30 cellular contexts compared by ENCODE assay signal in genomic region chr5:55848783-55849182, GRCh38. TPM values are rescaled to one million over a fixed set of nuclear protein-coding genes. Genes with fewer than 3 reads are reported as not detected.
"Had no signal": no experiment of that assay in that cellular context is flagged by ENCODE, and none has a peak within 500 bp of the region (broad histone marks: within the 10 kb centered on the region; RNA-seq: fewer than 3 reads in every experiment).

No MANE protein-coding gene starts in this region.

- ATAC-seq: activated CD4-positive, CD25-positive, alpha-beta regulatory T cell treated with anti-CD3 and anti-CD28 coated beads, Interleukin-2, amount 50 U/mL, for 24 hours; activated CD8-positive, alpha-beta T cell treated with anti-CD3 and anti-CD28 coated beads for 36 hours; activated T-cell treated with anti-CD3 and anti-CD28 coated beads, Interleukin-2, amount 50 U/mL, for 4 hours; activated T-helper 17 cell treated with anti-CD3 and anti-CD28 coated beads, Interleukin-2, amount 50 U/mL, for 72 hours; gastroesophageal sphincter; T-helper 17 cell had no signal

- H3K4me1 ChIP-seq: gastroesophageal sphincter had no signal

- DNase-seq: activated B cell treated with CpG ODN at 0.5 μM for 24 hours; activated CD4-positive, alpha-beta T cell treated with anti-CD3 and anti-CD28 coated beads for 48 hours; activated CD4-positive, alpha-beta T cell treated with anti-CD3 and anti-CD28 coated beads, Interleukin-2, amount 50 U/mL, for 1 hour; activated CD4-positive, alpha-beta T cell treated with anti-CD3 and anti-CD28 coated beads, Interleukin-2, amount 50 U/mL, for 48 hours; activated CD8-positive, alpha-beta memory T cell treated with anti-CD3 and anti-CD28 coated beads for 24 hours; activated CD8-positive, alpha-beta T cell treated with anti-CD3 and anti-CD28 coated beads for 36 hours; activated effector memory CD4-positive, alpha-beta T cell treated with Interleukin-2 at 50 U/mL for 16 hours; activated gamma-delta T cell treated with Interleukin-2 at 50 U/mL for 16 hours; activated naive CD4-positive, alpha-beta T cell treated with anti-CD3 and anti-CD28 coated beads, Interleukin-2, amount 50 U/mL, for 16 hours; activated naive CD4-positive, alpha-beta T cell treated with Interleukin-2 at 50 U/mL for 16 hours; activated T-cell treated with anti-CD3 and anti-CD28 coated beads, Interleukin-2, amount 50 U/mL, for 4 hours; amniotic stem cell; anterior cingulate cortex; brain microvascular endothelial cell; cortex of kidney; dermis blood vessel endothelial cell; effector CD4-positive, alpha-beta T cell; esophagus squamous epithelium; foreskin melanocyte; head of caudate nucleus; T-helper 1 cell; T-helper 17 cell; T1000; WERI-Rb-1 had no signal

- H3K27me3 ChIP-seq: brain microvascular endothelial cell, esophagus squamous epithelium had no signal

- H3K4me1 Mint-ChIP-seq: activated B cell treated with CpG ODN at 0.5 μM for 24 hours had no signal

- H3K27ac Mint-ChIP-seq: activated B cell treated with CpG ODN at 0.5 μM for 24 hours; activated CD8-positive, alpha-beta T cell treated with anti-CD3 and anti-CD28 coated beads for 36 hours; activated naive CD8-positive, alpha-beta T cell; activated T-helper 17 cell treated with anti-CD3 and anti-CD28 coated beads, Interleukin-2, amount 50 U/mL, for 72 hours; T-helper 17 cell; T-helper 2 cell treated with Interferon-gamma antibody and Interleukin-4, amounts not matched to agents 5 μg/mL and 100 μg/mL, for 36 hours had no signal

- H3K4me3 ChIP-seq: esophagus squamous epithelium, gastroesophageal sphincter had no signal

- H3K36me3 ChIP-seq: brain microvascular endothelial cell, esophagus squamous epithelium, gastroesophageal sphincter, WERI-Rb-1 had no signal

- H3K4me3 Mint-ChIP-seq: activated B cell treated with CpG ODN at 0.5 μM for 24 hours; activated CD8-positive, alpha-beta T cell treated with anti-CD3 and anti-CD28 coated beads for 36 hours; activated naive CD8-positive, alpha-beta T cell; activated T-cell treated with anti-CD3 and anti-CD28 coated beads, Interleukin-2, amount 50 U/mL, for 4 hours; activated T-helper 17 cell treated with anti-CD3 and anti-CD28 coated beads, Interleukin-2, amount 50 U/mL, for 72 hours; T-helper 17 cell; T-helper 2 cell treated with Interferon-gamma antibody and Interleukin-4, amounts not matched to agents 5 μg/mL and 100 μg/mL, for 36 hours had no signal

- H3K27ac ChIP-seq: brain microvascular endothelial cell, epithelial cell of prostate, esophagus squamous epithelium, gastroesophageal sphincter, WERI-Rb-1 had no signal

RNA-seq across cellular contexts. Expression of gene IL31RA, which starts 2.4 kb away (rescaled TPM):
- total RNA-seq: activated B cell treated with CpG ODN at 0.5 μM for 24 hours; activated CD8-positive, alpha-beta T cell treated with anti-CD3 and anti-CD28 coated beads for 36 hours; activated T-cell treated with anti-CD3 and anti-CD28 coated beads, Interleukin-2, amount 50 U/mL, for 4 hours; dermis blood vessel endothelial cell; esophagus squamous epithelium; T-helper 17 cell had no signal
